15 cellular contexts compared by ENCODE assay signal in genomic region chr22:30436196-30436595, GRCh38. TPM values are rescaled to one million over a fixed set of nuclear protein-coding genes. Genes with fewer than 3 reads are reported as not detected.
A peak's percentile ranks its signal among the peaks of the same experiment; 100 is the strongest.
DNase-seq lines count a peak whose midpoint lies in the region; ATAC-seq, FAIRE-seq and TF ChIP-seq lines count a peak whose summit lies in the region.
"Had no signal": no experiment of that assay in that cellular context is flagged by ENCODE, and none has a peak within 500 bp of the region (broad histone marks: within the 10 kb centered on the region; RNA-seq: fewer than 3 reads in every experiment).

No MANE protein-coding gene starts in this region.

- H3K4me2 ChIP-seq in GM12878 (ENCODE audit: control insufficient read depth, insufficient read depth) = peak overlapping the region; percentile 59
- H3K4me2 ChIP-seq: hepatocyte had no signal

- SMC1A ChIA-PET in GM12878 (lab: Charles Lee; ENCODE audit: uncharacterized antibody, unreplicated experiment) = no interaction called here

- ATAC-seq in activated CD8-positive, alpha-beta memory T cell treated with anti-CD3 and anti-CD28 coated beads, Interleukin-2, amount 10 ng/mL, durations not matched to agents 7 days and 5 days = no peak
- ATAC-seq in GM12878 (no peak), gastrocnemius medialis (no peak), HG03025 (IDR thresholded peaks at IDR 0.05; ENCODE audit: low FRiP score, unreplicated experiment) (no peak)

- RAD21 ChIA-PET in GM12878 (lab: Charles Lee; ENCODE audit: unreplicated experiment) = no interaction called here

- H3K36me3 Mint-ChIP-seq in activated CD8-positive, alpha-beta memory T cell treated with anti-CD3 and anti-CD28 coated beads, Interleukin-2, amount 10 ng/mL, durations not matched to agents 7 days and 5 days = peaks cover 17% of the 10 kb centered on the region

- BruUV-seq in GM12878 (replicated peaks; lab: Mats Ljungman, UMichigan) = no TSS peak

- in situ Hi-C loops in GM12878 (cut with MboI) = no loop called here
- in situ Hi-C loops in gastrocnemius medialis (cut with MboI; ENCODE audit: low sequenced_read_pairs in 4 of 4) = no loop called here
- in situ Hi-C loops in GM13976 (cut with MboI; ENCODE audit: low sequenced_read_pairs, unreplicated experiment) = no loop called here

- POLR2A ChIA-PET in GM12878 (lab: Charles Lee) = interaction anchor here (1.0 kb wide), 1 partner anchor 22 kb away, joined by 3 read pairs; no protein-coding TSS in a partner anchor

- TF ChIP-seq EP300 in GM12878 (IDR thresholded peaks at IDR 0.05; ENCODE audit: borderline replicate concordance in 1 of 2, control insufficient read depth in 1 of 2, low read depth in 2 of 2, low read length in 2 of 2) = no peak

- TF ChIP-seq CTCF in GM12878 (IDR thresholded peaks at IDR 0.05 in 2 of 3, conservative IDR thresholded peaks at IDR 0.05 in 1 of 3; ENCODE audit: control insufficient read depth in 2 of 3, extremely low read depth in 1 of 3, insufficient read depth in 1 of 3, low read depth in 3 of 3, low read length in 3 of 3) (no peak), gastrocnemius medialis (IDR thresholded peaks at IDR 0.05 in 4 of 5, conservative IDR thresholded peaks at IDR 0.05 in 1 of 5) (no peak), GM13976 (IDR thresholded peaks at IDR 0.05; ENCODE audit: borderline replicate concordance, control extremely low read depth, extremely low read depth, insufficient read depth, missing control alignments) (no peak)

- H3K4me1 ChIP-seq in GM12878 (ENCODE audit: control insufficient read depth, insufficient read depth, low read length) (peaks cover 8% of the 10 kb centered on the region), gastrocnemius medialis (no peaks in the 10 kb centered on the region)
- H3K4me1 ChIP-seq: tibial artery had no signal

- peak overlapping the region; percentile 73 for H2AFZ ChIP-seq in GM12878 (ENCODE audit: control insufficient read depth, low read depth, low read length)
- H2AFZ ChIP-seq: hepatocyte had no signal

- peak overlapping the region; percentile 79 for H3K4me3 Mint-ChIP-seq in activated CD8-positive, alpha-beta memory T cell treated with anti-CD3 and anti-CD28 coated beads, Interleukin-2, amount 10 ng/mL, durations not matched to agents 7 days and 5 days

- no peak overlapping the region for H3K4me3 ChIP-seq in GM12878
- no peak overlapping the region for H3K4me3 ChIP-seq in gastrocnemius medialis
- H3K4me3 ChIP-seq: hepatocyte, tibial artery had no signal

- CTCF ChIA-PET in activated CD8-positive, alpha-beta memory T cell treated with anti-CD3 and anti-CD28 coated beads, Interleukin-2, amount 10 ng/mL, durations not matched to agents 7 days and 5 days (lab: Charles Lee) = interaction anchor here (1.0 to 8.5 kb wide), 4 partner anchors 11 to 48 kb away, joined by 3 to 71 read pairs (median 6); partner anchors contain the start of gene MTFP1
- CTCF ChIA-PET in GM12878 (lab: Yijun Ruan, JAX) = interaction anchor here (1.0 to 1.5 kb wide), 2 partner anchors 9 to 12 kb away, joined by 4 to 10 read pairs; no protein-coding TSS in a partner anchor

- H3K27me3 ChIP-seq in GM12878 (replicated peaks in 1 of 2; ENCODE audit: control insufficient read depth in 2 of 2, insufficient read depth in 2 of 2, low read length in 1 of 2) (no peaks in the 10 kb centered on the region), gastrocnemius medialis (no peaks in the 10 kb centered on the region)
- H3K27me3 ChIP-seq: hepatocyte had no signal

- H3K27ac ChIP-seq in KOPT-K1 (ENCODE audit: low read depth, low read length, poor library complexity, severe bottlenecking) = peak overlapping the region; percentile 31
- no peak overlapping the region for H3K27ac ChIP-seq in GM12878 (ENCODE audit: control insufficient read depth, insufficient read depth)
- H3K27ac ChIP-seq in gastrocnemius medialis = peak overlapping the region in 3 of 4 donors; percentile 20 to 57 (median 54)
- H3K27ac ChIP-seq: hepatocyte, tibial artery had no signal

- H3K36me3 ChIP-seq in KOPT-K1 (ENCODE audit: insufficient read depth, low read length) = no peaks in the 10 kb centered on the region
- H3K36me3 ChIP-seq in GM12878 (ENCODE audit: control insufficient read depth in 2 of 2, insufficient read depth in 2 of 2, low read length in 1 of 2) = no peaks in the 10 kb centered on the region
- H3K36me3 ChIP-seq in gastrocnemius medialis = no peaks in the 10 kb centered on the region
- H3K36me3 ChIP-seq: tibial artery had no signal

- H4K20me1 ChIP-seq in GM12878 (ENCODE audit: control insufficient read depth, insufficient read depth) = no peaks in the 10 kb centered on the region

- peaks cover 27% of the 10 kb centered on the region for H3K4me1 Mint-ChIP-seq in activated CD8-positive, alpha-beta memory T cell treated with anti-CD3 and anti-CD28 coated beads, Interleukin-2, amount 10 ng/mL, durations not matched to agents 7 days and 5 days

- H3K9me3 Mint-ChIP-seq in activated CD8-positive, alpha-beta memory T cell treated with anti-CD3 and anti-CD28 coated beads, Interleukin-2, amount 10 ng/mL, durations not matched to agents 7 days and 5 days (ENCODE audit: low read depth) = peaks cover 6% of the 10 kb centered on the region

- WGBS in GM12878 (ENCODE audit: insufficient coverage, insufficient replicate concordance, low lambda C conversion rate, missing lambda C conversion rate) = 71% methylated on average over 2 of the region's 2 CpGs

- no peak for DNase-seq in activated CD8-positive, alpha-beta memory T cell treated with anti-CD3 and anti-CD28 coated beads, Interleukin-2, amount 10 ng/mL, durations not matched to agents 7 days and 5 days
- DNase-seq in activated CD8-positive, alpha-beta memory T cell treated with anti-CD3 and anti-CD28 coated beads, Interleukin-2, amount 50 U/mL, for 48 hours = no peak
- DNase-seq in GM12878 (ENCODE audit: low read depth, low spot score) (no peak), gastrocnemius medialis (no peak), NCI-H1092 treated with DMSO at 0.1 percent for 48 hours (lab: John Stamatoyannopoulos, UW) (no peak), GM13976 (ENCODE audit: low spot score) (no peak)
- DNase-seq: midbrain, NCI-H446 treated with DMSO at 0.1 percent for 48 hours, SIG-M5, tibial artery had no signal

- TF ChIP-seq POLR2A in GM12878 (IDR thresholded peaks at IDR 0.05; ENCODE audit: low read depth, low read length) = no peak
- TF ChIP-seq POLR2A in gastrocnemius medialis (IDR thresholded peaks at IDR 0.05) = no peak

- no peak for TF ChIP-seq RAD21 in GM12878 (IDR thresholded peaks at IDR 0.05; ENCODE audit: insufficient read depth, low read depth, low read length)

- no peaks in the 10 kb centered on the region for H3K79me2 ChIP-seq in GM12878 (ENCODE audit: control insufficient read depth, insufficient read depth, low read length)
- H3K79me2 ChIP-seq: hepatocyte had no signal

- peak overlapping the region; percentile 8; the same call in 1 of the 2 replicates for H3K9ac ChIP-seq in GM12878 (ENCODE audit: control insufficient read depth, insufficient read depth, low read length)

- peaks cover 18% of the 10 kb centered on the region for H3K27me3 Mint-ChIP-seq in activated CD8-positive, alpha-beta memory T cell treated with anti-CD3 and anti-CD28 coated beads, Interleukin-2, amount 10 ng/mL, durations not matched to agents 7 days and 5 days

- H3K9me3 ChIP-seq in KOPT-K1 (ENCODE audit: insufficient read depth, low read length, poor library complexity, severe bottlenecking) (no peaks in the 10 kb centered on the region), GM12878 (replicated peaks; ENCODE audit: control insufficient read depth, insufficient read depth, low read length) (peaks cover 8% of the 10 kb centered on the region; the same call in 2 of the 3 replicates), gastrocnemius medialis (no peaks in the 10 kb centered on the region)
- H3K9me3 ChIP-seq: tibial artery had no signal

- H3K27ac Mint-ChIP-seq in activated CD8-positive, alpha-beta memory T cell treated with anti-CD3 and anti-CD28 coated beads, Interleukin-2, amount 10 ng/mL, durations not matched to agents 7 days and 5 days = peak overlapping the region; percentile 92

- no peak for FAIRE-seq in GM12878 (lab: Jason Lieb, UNC)

- intact Hi-C loops in GM12878 (cut with micrococcal nuclease; ENCODE audit: unreplicated experiment) = no loop called here
- intact Hi-C loops in gastrocnemius medialis (cut with DNase I; ENCODE audit: low total_unique reads) = no loop called here

RNA-seq across cellular contexts. Expression of gene MTFP1, which starts 10.6 kb away (rescaled TPM):
- 10 to 100 TPM; 59.1 to 73.4 TPM for total RNA-seq in activated CD8-positive, alpha-beta memory T cell treated with anti-CD3 and anti-CD28 coated beads, Interleukin-2, amount 10 ng/mL, durations not matched to agents 7 days and 5 days
- 28.0 and 30.4 TPM in 2 replicates for total RNA-seq in GM12878 (2013; cell fraction: nucleolus; rRNA removed)
- total RNA-seq in GM12878 (2014; rRNA removed) = 68.0 and 85.5 TPM in 2 replicates
- total RNA-seq in GM12878 (2014; rRNA removed; fragmentation: Illumina TruSeq; extraction: Trizol) = 42.5 and 44.8 TPM in 2 replicates
- 54.9 and 59.0 TPM in 2 replicates for total RNA-seq in GM12878 (2021)
- polyA plus RNA-seq in GM12878 (2011; ENCODE audit: low read depth) = 23.2 TPM
- polyA plus RNA-seq in GM12878 (2011; rRNA removed) = 34.9 and 64.6 TPM in 2 replicates
- polyA plus RNA-seq in GM12878 (2011; cell fraction: cytosol; rRNA removed) = 112 and 150 TPM in 2 replicates
- 82.2 and 105 TPM in 2 replicates for polyA plus RNA-seq in GM12878 (2011; cell fraction: nucleus; rRNA removed)
- 54.1 and 72.4 TPM in 2 replicates for polyA plus RNA-seq in GM12878 (2012)
- 23.1 and 30.2 TPM in 2 replicates for polyA plus RNA-seq in GM12878 (2014; fragmentation: Illumina TruSeq; extraction: Trizol)
- 10 to 100 TPM; 20.5 to 46.6 TPM for polyA plus RNA-seq in GM12878 (2014; fragmentation: Nextera tagmentation; extraction: Ambion mirVana)
- 65.8 and 70.7 TPM in 2 replicates for polyA plus RNA-seq in GM12878 (2014; rRNA removed)
- polyA plus RNA-seq in GM12878 (2016; fragmentation: Nextera tagmentation; extraction: Ambion mirVana) = 100 to 1,000 TPM; 118 to 133 TPM
- 33.0 and 68.3 TPM in 2 replicates for polyA minus RNA-seq in GM12878 (2011; rRNA and poly(A)+ RNA removed)
- polyA minus RNA-seq in GM12878 (2011; cell fraction: cytosol; rRNA and poly(A)+ RNA removed) = 17.1 and 25.4 TPM in 2 replicates
- polyA minus RNA-seq in GM12878 (2011; cell fraction: nucleus; rRNA and poly(A)+ RNA removed) = 39.0 and 44.7 TPM in 2 replicates
- 10 to 100 TPM; 15.9 to 57.7 (median 44.5) TPM for total RNA-seq in gastrocnemius medialis

RNA-seq across cellular contexts. Expression of gene SEC14L3, which starts 35.6 kb away (rescaled TPM):
- total RNA-seq in activated CD8-positive, alpha-beta memory T cell treated with anti-CD3 and anti-CD28 coated beads, Interleukin-2, amount 10 ng/mL, durations not matched to agents 7 days and 5 days = not detected
- total RNA-seq in GM12878 (2013; cell fraction: nucleolus; rRNA removed) = not detected in 2 replicates
- total RNA-seq in GM12878 (2014; rRNA removed) (not detected in 2 replicates), GM12878 (2014; rRNA removed; fragmentation: Illumina TruSeq; extraction: Trizol) (not detected in 2 replicates), GM12878 (2021) (not detected in 2 replicates), gastrocnemius medialis (not detected)
- polyA plus RNA-seq in GM12878 (2011; ENCODE audit: low read depth) = not detected
- polyA plus RNA-seq in GM12878 (2011; rRNA removed) (not detected in 2 replicates), GM12878 (2014; fragmentation: Illumina TruSeq; extraction: Trizol) (not detected in 2 replicates), GM12878 (2014; fragmentation: Nextera tagmentation; extraction: Ambion mirVana) (under 1 TPM in 1 of 2 experiments, not detected in 1; 0.03 TPM), GM12878 (2014; rRNA removed) (not detected in 2 replicates), GM12878 (2016; fragmentation: Nextera tagmentation; extraction: Ambion mirVana) (not detected)
- not detected in 2 replicates for polyA plus RNA-seq in GM12878 (2011; cell fraction: cytosol; rRNA removed)
- polyA plus RNA-seq in GM12878 (2011; cell fraction: nucleus; rRNA removed) = not detected in 2 replicates
- polyA plus RNA-seq in GM12878 (2012) = 0.04 TPM in 1 of 2 replicates, not detected in the other
- polyA minus RNA-seq in GM12878 (2011; rRNA and poly(A)+ RNA removed) = not detected in 2 replicates
- polyA minus RNA-seq in GM12878 (2011; cell fraction: cytosol; rRNA and poly(A)+ RNA removed) = not detected in 2 replicates
- polyA minus RNA-seq in GM12878 (2011; cell fraction: nucleus; rRNA and poly(A)+ RNA removed) = not detected in 2 replicates
- total RNA-seq: Daoy, hepatocyte had no signal
- polyA plus RNA-seq: AG04450, hepatocyte had no signal

RNA-seq across cellular contexts. Expression of gene SEC14L2, which starts 39.4 kb away (rescaled TPM):
- total RNA-seq in activated CD8-positive, alpha-beta memory T cell treated with anti-CD3 and anti-CD28 coated beads, Interleukin-2, amount 10 ng/mL, durations not matched to agents 7 days and 5 days = 1 to 10 TPM; 2.2 to 4.8 TPM
- total RNA-seq in GM12878 (2013; cell fraction: nucleolus; rRNA removed) = 2.1 and 3.9 TPM in 2 replicates
- total RNA-seq in GM12878 (2014; rRNA removed) (0.28 and 0.76 TPM in 2 replicates), GM12878 (2014; rRNA removed; fragmentation: Illumina TruSeq; extraction: Trizol) (0.28 and 0.45 TPM in 2 replicates), GM12878 (2021) (0.51 and 1.0 TPM in 2 replicates), gastrocnemius medialis (1 to 10 TPM; 3.0 to 5.1 (median 4.2) TPM)
- 0.91 TPM for polyA plus RNA-seq in GM12878 (2011; ENCODE audit: low read depth)
- polyA plus RNA-seq in GM12878 (2011; rRNA removed) (0.75 and 0.99 TPM in 2 replicates), GM12878 (2014; fragmentation: Illumina TruSeq; extraction: Trizol) (0.31 TPM in 1 of 2 replicates, not detected in the other), GM12878 (2014; fragmentation: Nextera tagmentation; extraction: Ambion mirVana) (under 1 TPM; 0.08 to 0.11 TPM), GM12878 (2014; rRNA removed) (0.51 and 0.77 TPM in 2 replicates), GM12878 (2016; fragmentation: Nextera tagmentation; extraction: Ambion mirVana) (1 to 10 TPM; 2.0 to 4.0 TPM)
- polyA plus RNA-seq in GM12878 (2011; cell fraction: cytosol; rRNA removed) = 0.99 and 1.4 TPM in 2 replicates
- 1.9 and 3.3 TPM in 2 replicates for polyA plus RNA-seq in GM12878 (2011; cell fraction: nucleus; rRNA removed)
- 0.68 and 1.2 TPM in 2 replicates for polyA plus RNA-seq in GM12878 (2012)
- 2.5 and 2.8 TPM in 2 replicates for polyA minus RNA-seq in GM12878 (2011; rRNA and poly(A)+ RNA removed)
- polyA minus RNA-seq in GM12878 (2011; cell fraction: cytosol; rRNA and poly(A)+ RNA removed) = 0.52 and 0.67 TPM in 2 replicates
- polyA minus RNA-seq in GM12878 (2011; cell fraction: nucleus; rRNA and poly(A)+ RNA removed) = 2.8 and 2.9 TPM in 2 replicates

RNA-seq across cellular contexts. Expression of gene RNF215, which starts 49.0 kb away (rescaled TPM):
- 10 to 100 TPM in 1 of 2 experiments, 1 to 10 TPM in 1; 8.5 to 10.5 TPM for total RNA-seq in activated CD8-positive, alpha-beta memory T cell treated with anti-CD3 and anti-CD28 coated beads, Interleukin-2, amount 10 ng/mL, durations not matched to agents 7 days and 5 days
- 24.3 and 27.1 TPM in 2 replicates for total RNA-seq in GM12878 (2013; cell fraction: nucleolus; rRNA removed)
- total RNA-seq in GM12878 (2014; rRNA removed) = 3.7 and 6.6 TPM in 2 replicates
- total RNA-seq in GM12878 (2014; rRNA removed; fragmentation: Illumina TruSeq; extraction: Trizol) = 2.1 and 3.0 TPM in 2 replicates
- total RNA-seq in GM12878 (2021) = 6.9 and 7.6 TPM in 2 replicates
- 2.0 TPM for polyA plus RNA-seq in GM12878 (2011; ENCODE audit: low read depth)
- polyA plus RNA-seq in GM12878 (2011; rRNA removed) = 2.9 and 3.6 TPM in 2 replicates
- polyA plus RNA-seq in GM12878 (2011; cell fraction: cytosol; rRNA removed) = 4.0 and 5.1 TPM in 2 replicates
- 27.9 and 30.7 TPM in 2 replicates for polyA plus RNA-seq in GM12878 (2011; cell fraction: nucleus; rRNA removed)
- polyA plus RNA-seq in GM12878 (2012) = 4.7 and 6.3 TPM in 2 replicates
- polyA plus RNA-seq in GM12878 (2014; fragmentation: Illumina TruSeq; extraction: Trizol) = 0.43 and 1.5 TPM in 2 replicates
- under 1 TPM in 1 of 2 experiments, not detected in 1; 0.31 TPM for polyA plus RNA-seq in GM12878 (2014; fragmentation: Nextera tagmentation; extraction: Ambion mirVana)
- polyA plus RNA-seq in GM12878 (2014; rRNA removed) = 3.4 and 4.7 TPM in 2 replicates
- under 1 TPM; 0.32 to 0.76 TPM for polyA plus RNA-seq in GM12878 (2016; fragmentation: Nextera tagmentation; extraction: Ambion mirVana)
- polyA minus RNA-seq in GM12878 (2011; rRNA and poly(A)+ RNA removed) = 2.8 and 4.9 TPM in 2 replicates
- 1.6 and 1.9 TPM in 2 replicates for polyA minus RNA-seq in GM12878 (2011; cell fraction: cytosol; rRNA and poly(A)+ RNA removed)
- 3.4 and 6.5 TPM in 2 replicates for polyA minus RNA-seq in GM12878 (2011; cell fraction: nucleus; rRNA and poly(A)+ RNA removed)
- total RNA-seq in gastrocnemius medialis = 10 to 100 TPM in 1 of 4 donors, 1 to 10 TPM in 3; 4.7 to 11.2 (median 8.1) TPM
